Comparison of ENCODE assay signal across 14 cellular contexts in the genomic region with DNA sequence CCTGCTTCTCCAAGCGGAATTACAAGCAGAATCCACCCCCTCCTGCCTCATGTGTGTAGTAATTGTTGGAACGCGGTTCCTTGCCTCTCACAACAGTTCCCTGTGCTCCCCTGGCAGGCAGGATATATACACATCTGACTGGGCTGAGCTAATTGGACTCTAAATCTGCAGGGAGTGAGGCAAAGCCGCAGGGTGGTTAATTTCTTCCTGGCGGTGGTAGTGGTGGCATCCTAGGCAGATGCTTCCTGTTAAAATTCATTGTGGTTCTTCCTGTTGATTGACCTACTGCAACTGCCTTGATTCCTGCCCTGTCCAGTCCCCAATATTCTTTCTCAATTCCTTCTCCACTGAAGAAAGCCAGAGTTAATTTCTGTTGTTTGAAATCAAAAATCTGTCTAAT.
DNase-seq lines count a peak whose midpoint lies in the region; ATAC-seq and TF ChIP-seq lines count a peak whose summit lies in the region.
"Had no signal": no experiment of that assay in that cellular context is flagged by ENCODE, and none has a peak within 500 bp of the region (broad histone marks: within the 10 kb centered on the region; RNA-seq: fewer than 3 reads in every experiment).

No MANE protein-coding gene starts in this region.

- H3K4me1 ChIP-seq in adipocyte (ENCODE audit: control insufficient read depth, insufficient read depth, low read length) (peaks cover 14% of the 10 kb centered on the region), osteoblast (ENCODE audit: insufficient read depth, low read length) (peaks cover 23% of the 10 kb centered on the region)

- no peak overlapping the region for H3K4me2 ChIP-seq in osteoblast (ENCODE audit: insufficient read depth, low read length)
- H3K4me2 ChIP-seq: hepatocyte had no signal

- DNase-seq in NCI-H446 treated with DMSO at 0.1 percent for 48 hours (lab: John Stamatoyannopoulos, UW) (peak; percentile 4), NCI-H446 (lab: John Stamatoyannopoulos, UW) (no peak), MG63 (peak; percentile 82), adipocyte (ENCODE audit: low read depth) (peak; percentile 8), osteoblast (ENCODE audit: insufficient read length, low spot score, missing footprints) (no peak), NCI-H345 treated with DMSO at 0.1 percent for 48 hours (lab: John Stamatoyannopoulos, UW; ENCODE audit: unreplicated experiment) (no peak)
- DNase-seq: activated CD4-positive, alpha-beta memory T cell treated with anti-CD3 and anti-CD28 coated beads, Interleukin-2, amount 10 ng/mL, durations not matched to agents 7 days and 5 days; activated naive CD8-positive, alpha-beta T cell treated with anti-CD3 and anti-CD28 coated beads, Interleukin-2, amount 10 ng/mL, durations not matched to agents 7 days and 5 days; GOT3 had no signal

- H3K27me3 ChIP-seq in MG63 = no peaks in the 10 kb centered on the region
- H3K27me3 ChIP-seq in adipocyte (replicated peaks; ENCODE audit: control insufficient read depth, insufficient read depth, low read length) = no peaks in the 10 kb centered on the region
- H3K27me3 ChIP-seq in osteoblast (ENCODE audit: insufficient read depth, low read length) = no peaks in the 10 kb centered on the region
- H3K27me3 ChIP-seq: hepatocyte, suprapubic skin had no signal

- no peak overlapping the region for H3K9ac ChIP-seq in adipocyte (ENCODE audit: low read length)

- H4K20me1 ChIP-seq in osteoblast (ENCODE audit: insufficient read depth, low read length) = no peaks in the 10 kb centered on the region

- H3K36me3 ChIP-seq in MG63 (no peaks in the 10 kb centered on the region), adipocyte (ENCODE audit: control insufficient read depth, insufficient read depth, low read length, severe bottlenecking) (no peaks in the 10 kb centered on the region), osteoblast (ENCODE audit: insufficient read depth, low read length) (no peaks in the 10 kb centered on the region)
- H3K36me3 ChIP-seq: suprapubic skin had no signal

- ATAC-seq in GM19395 (IDR thresholded peaks at IDR 0.05; ENCODE audit: unreplicated experiment) (no peak), HG03571 (IDR thresholded peaks at IDR 0.05; ENCODE audit: unreplicated experiment) (no peak)

- H3K4me3 ChIP-seq in MG63 = no peak overlapping the region
- no peak overlapping the region for H3K4me3 ChIP-seq in adipocyte (ENCODE audit: low read length)
- H3K4me3 ChIP-seq in osteoblast (ENCODE audit: insufficient read depth, low read length) = no peak overlapping the region
- H3K4me3 ChIP-seq: hepatocyte, K562, suprapubic skin had no signal

- TF ChIP-seq CTCF in osteoblast (IDR thresholded peaks at IDR 0.05; ENCODE audit: extremely low read depth, low read depth, low read length) = no peak

- H3K9me3 ChIP-seq in MG63 (no peaks in the 10 kb centered on the region), adipocyte (ENCODE audit: control insufficient read depth, low read length) (no peaks in the 10 kb centered on the region), osteoblast (ENCODE audit: low read depth, low read length) (no peaks in the 10 kb centered on the region)
- H3K9me3 ChIP-seq: suprapubic skin had no signal

- H2AFZ ChIP-seq in osteoblast (ENCODE audit: low read length) = peak overlapping the region; percentile 39
- H2AFZ ChIP-seq: hepatocyte had no signal

- peak overlapping the region; percentile 24 for H3K27ac ChIP-seq in osteoblast (ENCODE audit: low read depth, low read length)
- H3K27ac ChIP-seq: hepatocyte, suprapubic skin had no signal

- H3K79me2 ChIP-seq in osteoblast (ENCODE audit: insufficient read depth, low read length) = no peaks in the 10 kb centered on the region
- H3K79me2 ChIP-seq: hepatocyte had no signal

Comparison
In these comparisons a context has a peak if more than half of its experiments do, and no peak if none do; other contexts are left out.
1. DNase-seq: peak in NCI-H446 treated with DMSO at 0.1 percent for 48 hours (single experiment), MG63 (single experiment) and adipocyte (single experiment); none in NCI-H446 (0 of 2), osteoblast (single experiment) and NCI-H345 treated with DMSO at 0.1 percent for 48 hours (single experiment).